17 cellular contexts compared by ENCODE assay signal in the genomic region with DNA sequence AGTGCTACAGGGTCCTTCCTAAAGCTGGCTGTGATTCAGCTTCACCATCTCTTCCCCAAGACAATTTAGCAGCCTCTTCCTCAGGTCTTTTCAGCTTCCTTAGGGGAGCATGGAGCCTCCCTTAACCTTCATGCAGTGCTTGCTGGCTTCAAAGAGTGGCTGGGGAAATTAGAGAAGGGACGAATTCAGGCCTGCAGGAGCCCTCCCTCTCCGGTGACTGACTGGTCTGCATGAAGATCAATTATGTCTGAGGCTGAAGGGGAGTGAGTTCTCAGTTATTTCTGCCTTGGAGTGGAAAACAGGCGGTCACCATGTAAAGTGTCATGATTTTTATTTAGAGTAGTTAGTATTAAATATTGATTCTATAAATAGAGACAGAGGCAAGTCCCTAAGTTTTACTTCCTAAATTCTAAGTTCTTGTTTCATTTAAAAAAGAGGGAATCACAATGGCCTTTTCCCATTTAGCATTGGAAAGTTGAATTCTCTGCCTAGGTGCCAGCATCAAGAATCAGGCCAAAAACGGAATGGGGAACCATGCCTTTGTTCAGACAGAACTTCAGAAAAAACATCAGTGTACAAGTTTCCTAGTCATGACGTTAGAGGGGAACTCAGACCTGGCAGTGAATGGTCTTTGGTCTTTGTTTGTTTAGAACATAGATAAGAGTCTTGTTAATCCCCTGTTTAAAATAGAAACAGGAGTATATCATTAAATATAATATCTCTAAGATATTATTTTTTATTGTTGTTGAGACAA. TPM values are rescaled to one million over a fixed set of nuclear protein-coding genes. Genes with fewer than 3 reads are reported as not detected.
A peak's percentile ranks its signal among the peaks of the same experiment; 100 is the strongest.
DNase-seq lines count a peak whose midpoint lies in the region; ATAC-seq and TF ChIP-seq lines count a peak whose summit lies in the region.
"Had no signal": no experiment of that assay in that cellular context is flagged by ENCODE, and none has a peak within 500 bp of the region (broad histone marks: within the 10 kb centered on the region; RNA-seq: fewer than 3 reads in every experiment).

No MANE protein-coding gene starts in this region.

- H3K9ac ChIP-seq in Loucy (ENCODE audit: low read depth, low read length, poor library complexity, severe bottlenecking) (no peak overlapping the region), H9 (ENCODE audit: extremely low read depth, insufficient read length, low read length) (no peak overlapping the region)

- H3K36me3 Mint-ChIP-seq in activated naive CD8-positive, alpha-beta T cell treated with anti-CD3 and anti-CD28 coated beads, Interleukin-2, amount 50 U/mL, for 24 hours (ENCODE audit: low read depth) = peaks cover 28% of the 10 kb centered on the region
- H3K36me3 Mint-ChIP-seq in activated naive CD8-positive, alpha-beta T cell treated with anti-CD3 and anti-CD28 coated beads for 36 hours = peaks cover 6% of the 10 kb centered on the region
- H3K36me3 Mint-ChIP-seq in stimulated activated memory B cell treated with anti-CD40 and anti-IgM and Interleukin-4, amounts not matched to agents 10 μg/mL and 1 μg/mL and 100 μg/mL, for 72 hours = peaks cover 44% of the 10 kb centered on the region
- peaks cover 17 to 65% (median 52%) of the 10 kb centered on the region in 3 experiments for H3K36me3 Mint-ChIP-seq in H9 (ENCODE audit: insufficient read depth in 1 of 3, low read depth in 3 of 3)

- no peak overlapping the region for H3K14ac ChIP-seq in H9 (ENCODE audit: insufficient read depth, low read length)

- H3K9me3 Mint-ChIP-seq in activated naive CD8-positive, alpha-beta T cell treated with anti-CD3 and anti-CD28 coated beads, Interleukin-2, amount 50 U/mL, for 24 hours = no peaks in the 10 kb centered on the region
- H3K9me3 Mint-ChIP-seq in activated naive CD8-positive, alpha-beta T cell treated with anti-CD3 and anti-CD28 coated beads for 36 hours = no peaks in the 10 kb centered on the region
- H3K9me3 Mint-ChIP-seq in stimulated activated memory B cell treated with anti-CD40 and anti-IgM and Interleukin-4, amounts not matched to agents 10 μg/mL and 1 μg/mL and 100 μg/mL, for 72 hours = no peaks in the 10 kb centered on the region
- no peaks in the 10 kb centered on the region for H3K9me3 Mint-ChIP-seq in H9
- H3K9me3 Mint-ChIP-seq: natural killer cell treated with Interleukin-12 subunit alpha and Interleukin-12 subunit beta and Interleukin-15 and Interleukin-18, amount 100 ng/mL, for 72 hours had no signal

- no peak for DNase-seq in activated naive CD8-positive, alpha-beta T cell treated with anti-CD3 and anti-CD28 coated beads, Interleukin-2, amount 50 U/mL, for 24 hours
- DNase-seq in activated naive CD8-positive, alpha-beta T cell treated with anti-CD3 and anti-CD28 coated beads for 36 hours = no peak
- DNase-seq in dorsolateral prefrontal cortex (no peak), H9 (no peak)
- DNase-seq: MM.1S; NCI-H2171; SHP77; stimulated activated CD4-positive, alpha-beta T cell treated with anti-CD3 and anti-CD28 coated beads, Interleukin-4, amount 100 ng/mL, for 24 hours had no signal

- peaks cover 36% of the 10 kb centered on the region for H3K4me1 Mint-ChIP-seq in activated naive CD8-positive, alpha-beta T cell treated with anti-CD3 and anti-CD28 coated beads, Interleukin-2, amount 50 U/mL, for 24 hours
- peaks cover 35% of the 10 kb centered on the region for H3K4me1 Mint-ChIP-seq in activated naive CD8-positive, alpha-beta T cell treated with anti-CD3 and anti-CD28 coated beads for 36 hours
- H3K4me1 Mint-ChIP-seq in stimulated activated memory B cell treated with anti-CD40 and anti-IgM and Interleukin-4, amounts not matched to agents 10 μg/mL and 1 μg/mL and 100 μg/mL, for 72 hours = peaks cover 65% of the 10 kb centered on the region
- peaks cover 8 to 11% of the 10 kb centered on the region in 2 experiments for H3K4me1 Mint-ChIP-seq in H9

- H3K4me3 Mint-ChIP-seq in activated naive CD8-positive, alpha-beta T cell treated with anti-CD3 and anti-CD28 coated beads, Interleukin-2, amount 50 U/mL, for 24 hours = no peak overlapping the region
- no peak overlapping the region for H3K4me3 Mint-ChIP-seq in activated naive CD8-positive, alpha-beta T cell treated with anti-CD3 and anti-CD28 coated beads for 36 hours
- H3K4me3 Mint-ChIP-seq in stimulated activated memory B cell treated with anti-CD40 and anti-IgM and Interleukin-4, amounts not matched to agents 10 μg/mL and 1 μg/mL and 100 μg/mL, for 72 hours = no peak overlapping the region
- H3K4me3 Mint-ChIP-seq in H9 = no peak overlapping the region
- H3K4me3 Mint-ChIP-seq: natural killer cell treated with Interleukin-12 subunit alpha and Interleukin-12 subunit beta and Interleukin-15 and Interleukin-18, amount 100 ng/mL, for 72 hours had no signal

- no peak overlapping the region for H3T11ph ChIP-seq in H9 (ENCODE audit: low read length)

- TF ChIP-seq CTCF in Loucy (conservative IDR thresholded peaks at IDR 0.05; ENCODE audit: low read length) = no peak
- TF ChIP-seq CTCF in dorsolateral prefrontal cortex (IDR thresholded peaks at IDR 0.05 in 54 of 56, conservative IDR thresholded peaks at IDR 0.05 in 2 of 56; ENCODE audit: low read depth in 1 of 56, partially characterized antibody in 56 of 56) = no peak
- TF ChIP-seq CTCF in H9 (conservative IDR thresholded peaks at IDR 0.05) = no peak

- H3K4me1 ChIP-seq in Loucy (ENCODE audit: insufficient read depth, low read length, poor library complexity, severe bottlenecking) (peaks cover 38% of the 10 kb centered on the region), H9 (ENCODE audit: insufficient read depth, low read length) (peaks cover 2% of the 10 kb centered on the region; the same call in 1 of the 2 replicates)

- H4K20me1 ChIP-seq in Loucy (ENCODE audit: insufficient read depth, low read length, poor library complexity, severe bottlenecking) (peaks cover 27% of the 10 kb centered on the region), H9 (ENCODE audit: control insufficient read depth, insufficient read depth, insufficient read length) (no peaks in the 10 kb centered on the region)

- no peaks in the 10 kb centered on the region for H3K79me1 ChIP-seq in H9 (ENCODE audit: insufficient read depth, low read depth, low read length, poor library complexity, severe bottlenecking)

- H2BK120ac ChIP-seq in H9 (ENCODE audit: low read depth, low read length, poor library complexity, severe bottlenecking) = no peak overlapping the region

- H3K27me3 Mint-ChIP-seq in activated naive CD8-positive, alpha-beta T cell treated with anti-CD3 and anti-CD28 coated beads, Interleukin-2, amount 50 U/mL, for 24 hours = no peaks in the 10 kb centered on the region
- H3K27me3 Mint-ChIP-seq in activated naive CD8-positive, alpha-beta T cell treated with anti-CD3 and anti-CD28 coated beads for 36 hours = no peaks in the 10 kb centered on the region
- H3K27me3 Mint-ChIP-seq in stimulated activated memory B cell treated with anti-CD40 and anti-IgM and Interleukin-4, amounts not matched to agents 10 μg/mL and 1 μg/mL and 100 μg/mL, for 72 hours = no peaks in the 10 kb centered on the region
- no peaks in the 10 kb centered on the region for H3K27me3 Mint-ChIP-seq in H9 (ENCODE audit: low read depth)
- H3K27me3 Mint-ChIP-seq: natural killer cell treated with Interleukin-12 subunit alpha and Interleukin-12 subunit beta and Interleukin-15 and Interleukin-18, amount 100 ng/mL, for 72 hours had no signal

- H2AK5ac ChIP-seq in H9 (ENCODE audit: insufficient read length, low read length) = no peak overlapping the region

- WGBS in H9 (ENCODE audit: extremely low coverage, insufficient read length, low lambda C conversion rate) = no CpG with 5 or more reads among the region's 5 CpGs

- H3F3A ChIP-seq in Loucy (ENCODE audit: low read depth) = no peaks in the 10 kb centered on the region

- H3K9me2 ChIP-seq in Loucy (replicated peaks; ENCODE audit: low read depth, low read length) = no peaks in the 10 kb centered on the region

- H4K91ac ChIP-seq in H9 (ENCODE audit: insufficient read length, low read depth, low read length) = no peak overlapping the region

- H3K4me2 ChIP-seq in Loucy (ENCODE audit: low read depth, low read length, poor library complexity, severe bottlenecking) (peak overlapping the region; percentile 91), H9 (ENCODE audit: insufficient read depth, insufficient read length, low read length) (no peak overlapping the region)
- H3K4me2 ChIP-seq: A549 had no signal

- no peak overlapping the region for H3K4ac ChIP-seq in H9 (ENCODE audit: low read depth, low read length)

- H2AFZ ChIP-seq in Loucy (ENCODE audit: low read length) = no peak overlapping the region
- no peak overlapping the region for H2AFZ ChIP-seq in H9 (ENCODE audit: low read length)

- H3K27me3 ChIP-seq in Loucy (ENCODE audit: insufficient read depth, low read length, poor library complexity, severe bottlenecking) (peaks cover 5% of the 10 kb centered on the region), dorsolateral prefrontal cortex (no peaks in the 10 kb centered on the region), H9 (ENCODE audit: insufficient read depth, low read length) (no peaks in the 10 kb centered on the region)
- H3K27me3 ChIP-seq: sigmoid colon had no signal

- intact Hi-C loops in dorsolateral prefrontal cortex (cut with DNase I) = no loop called here

- no peak overlapping the region for H3K23ac ChIP-seq in H9 (ENCODE audit: insufficient read length, low read depth, low read length)

- no peaks in the 10 kb centered on the region for H3K9me3 ChIP-seq in Loucy (ENCODE audit: insufficient read depth, low read depth, low read length)
- no peaks in the 10 kb centered on the region for H3K9me3 ChIP-seq in H9 (ENCODE audit: control insufficient read depth, low read depth, low read length)
- H3K9me3 ChIP-seq: A549, sigmoid colon had no signal

- H3K79me2 ChIP-seq in Loucy (ENCODE audit: insufficient read depth, low read length) (peaks cover 44% of the 10 kb centered on the region), H9 (ENCODE audit: insufficient read depth, low read length) (no peaks in the 10 kb centered on the region; the same call in 1 of the 2 replicates)

- no peak overlapping the region for H2BK5ac ChIP-seq in H9 (ENCODE audit: insufficient read length, low read length)

- no peak overlapping the region for H2BK15ac ChIP-seq in H9 (ENCODE audit: low read depth, low read length)

- H2BK20ac ChIP-seq in H9 (ENCODE audit: low read depth, low read length, poor library complexity, severe bottlenecking) = no peak overlapping the region

- H4K8ac ChIP-seq in H9 (replicated peaks; ENCODE audit: insufficient read length, low read depth, low read length) = no peak overlapping the region

- no peak overlapping the region for H3K18ac ChIP-seq in H9 (ENCODE audit: insufficient read length, low read depth, low read length)

- no peak overlapping the region for H2BK12ac ChIP-seq in H9 (ENCODE audit: insufficient read length, low read depth, low read length)

- H3K56ac ChIP-seq in H9 (ENCODE audit: insufficient read length, low read depth, low read length) = no peak overlapping the region

- H3K27ac ChIP-seq in dorsolateral prefrontal cortex (peak overlapping the region in 48 of 59 donors; percentile 6 to 78 (median 46)), H9 (ENCODE audit: insufficient read length, low read depth, low read length) (no peak overlapping the region)
- H3K27ac ChIP-seq: A549, sigmoid colon had no signal

- no peak for ATAC-seq in activated naive CD8-positive, alpha-beta T cell treated with anti-CD3 and anti-CD28 coated beads, Interleukin-2, amount 50 U/mL, for 24 hours
- peak; percentile 43 for ATAC-seq in stimulated activated memory B cell treated with anti-CD40 and anti-IgM and Interleukin-4, amounts not matched to agents 10 μg/mL and 1 μg/mL and 100 μg/mL, for 72 hours
- ATAC-seq in GM18861 (IDR thresholded peaks at IDR 0.05; ENCODE audit: unreplicated experiment) (no peak), SK-N-SH treated with all-trans-retinoic acid at 6 μM for 48 hours (no peak)
- ATAC-seq: A549; natural killer cell treated with Interleukin-12 subunit alpha and Interleukin-12 subunit beta and Interleukin-15 and Interleukin-18, amount 100 ng/mL, for 72 hours had no signal

- H4K5ac ChIP-seq in H9 (ENCODE audit: insufficient read length, low read depth, low read length) = no peak overlapping the region

- H3K4me3 ChIP-seq in Loucy (ENCODE audit: low read length, poor library complexity, severe bottlenecking) (no peak overlapping the region), dorsolateral prefrontal cortex (peak overlapping the region in 2 of 59 donors; percentile 2 to 18)
- H3K4me3 ChIP-seq: A549, coronary artery, sigmoid colon had no signal

- H3K23me2 ChIP-seq in H9 (ENCODE audit: insufficient read length, low read depth, low read length, poor library complexity, severe bottlenecking) = peaks cover 11% of the 10 kb centered on the region

- peaks cover 37% of the 10 kb centered on the region; the same call in 1 of the 2 replicates for H3K36me3 ChIP-seq in Loucy (ENCODE audit: insufficient read depth, low read length)

- peak overlapping the region; percentile 56 for H3K27ac Mint-ChIP-seq in activated naive CD8-positive, alpha-beta T cell treated with anti-CD3 and anti-CD28 coated beads, Interleukin-2, amount 50 U/mL, for 24 hours
- H3K27ac Mint-ChIP-seq in activated naive CD8-positive, alpha-beta T cell treated with anti-CD3 and anti-CD28 coated beads for 36 hours = no peak overlapping the region
- peak overlapping the region; percentile 86 for H3K27ac Mint-ChIP-seq in stimulated activated memory B cell treated with anti-CD40 and anti-IgM and Interleukin-4, amounts not matched to agents 10 μg/mL and 1 μg/mL and 100 μg/mL, for 72 hours
- no peak overlapping the region for H3K27ac Mint-ChIP-seq in H9

RNA-seq across cellular contexts. Expression of gene GABARAPL2, which starts 4.3 kb away (rescaled TPM):
- total RNA-seq in activated naive CD8-positive, alpha-beta T cell treated with anti-CD3 and anti-CD28 coated beads for 36 hours = 10 to 100 TPM; 47.6 TPM
- 100 to 1,000 TPM; 171 to 307 (median 259) TPM for total RNA-seq in dorsolateral prefrontal cortex
- 60.5 and 62.6 TPM in 2 replicates for total RNA-seq in H9 (2021)

RNA-seq across cellular contexts. Expression of gene TMEM231, which starts 14.5 kb away (rescaled TPM):
- total RNA-seq in activated naive CD8-positive, alpha-beta T cell treated with anti-CD3 and anti-CD28 coated beads for 36 hours = 1 to 10 TPM; 4.0 to 4.4 TPM
- 10 to 100 TPM; 16.2 to 36.0 (median 24.0) TPM for total RNA-seq in dorsolateral prefrontal cortex
- 3.4 and 5.2 TPM in 2 replicates for total RNA-seq in H9 (2021)

RNA-seq across cellular contexts. Expression of gene CHST5, which starts 34.6 kb away (rescaled TPM):
- total RNA-seq in activated naive CD8-positive, alpha-beta T cell treated with anti-CD3 and anti-CD28 coated beads for 36 hours = not detected
- total RNA-seq in dorsolateral prefrontal cortex (10 to 100 TPM in 1 of 120 experiments, 1 to 10 TPM in 119; 1.2 to 10.0 (median 4.2) TPM), H9 (2021) (0.11 TPM in 1 of 2 replicates, not detected in the other)
- total RNA-seq: urinary bladder had no signal

RNA-seq across cellular contexts. Expression of gene ADAT1, which starts 52.6 kb away (rescaled TPM):
- total RNA-seq in activated naive CD8-positive, alpha-beta T cell treated with anti-CD3 and anti-CD28 coated beads for 36 hours = 10 to 100 TPM; 56.7 to 58.7 TPM
- 10 to 100 TPM; 45.1 to 91.6 (median 59.6) TPM for total RNA-seq in dorsolateral prefrontal cortex
- 42.4 and 54.2 TPM in 2 replicates for total RNA-seq in H9 (2021)

Comparison
In these comparisons a context has a peak if more than half of its experiments do, and no peak if none do; other contexts are left out.
1. H3K27ac Mint-ChIP-seq: peak in activated naive CD8-positive, alpha-beta T cell treated with anti-CD3 and anti-CD28 coated beads, Interleukin-2, amount 50 U/mL, for 24 hours (single experiment) and stimulated activated memory B cell treated with anti-CD40 and anti-IgM and Interleukin-4, amounts not matched to agents 10 μg/mL and 1 μg/mL and 100 μg/mL, for 72 hours (single experiment); none in activated naive CD8-positive, alpha-beta T cell treated with anti-CD3 and anti-CD28 coated beads for 36 hours (single experiment) and H9 (0 of 3).